Comparison of ENCODE assay signal across 1 cellular context in genomic region chr12:53381739-53382630, GRCh38.
TF ChIP-seq lines count a peak whose summit lies in the region.

No MANE protein-coding gene starts in this region.

TF ChIP-seq in GM12878, 131 proteins besides CTCF, POLR2A, EP300 and RAD21:
- TF ChIP-seq FOXK2 (IDR thresholded peaks at IDR 0.05) (no peak), IKZF2 (IDR thresholded peaks at IDR 0.05) (peak in 1 of 2 experiments; percentile 21; a peak in 2 of 4 replicates), NBN (IDR thresholded peaks at IDR 0.05) (peak; percentile 17; the same call in 1 of the 2 replicates), ATF7 (IDR thresholded peaks at IDR 0.05; ENCODE audit: low read depth) (0 out of 2 replicates have a peak, but pooled peaks have one; percentile 10), SMC3 (IDR thresholded peaks at IDR 0.05; ENCODE audit: borderline replicate concordance, low read length) (peak; percentile 55; the same call in 1 of the 2 replicates)
